Comparison of ENCODE assay signal across 1 cellular context in genomic region chr9:113963914-113964739, GRCh38.
TF ChIP-seq lines count a peak whose summit lies in the region.

No MANE protein-coding gene starts in this region.

TF ChIP-seq in GM23338, 12 proteins besides CTCF, POLR2A, EP300 and RAD21 (continued from another document):
- no peak for TF ChIP-seq ZNF462 (CRISPR knock-in tag; IDR thresholded peaks at IDR 0.05)
